Comparison of ENCODE assay signal across 8 cellular contexts in genomic region chr16:50024684-50025543, GRCh38. TPM values are rescaled to one million over a fixed set of nuclear protein-coding genes. Genes with fewer than 3 reads are reported as not detected.
DNase-seq lines count a peak whose midpoint lies in the region; ATAC-seq and TF ChIP-seq lines count a peak whose summit lies in the region.

Gene CNEP1R1, plus strand, starts transcription at chr16:50025225. Its CDS starts 91 bp downstream, at chr16:50025316.

- H3K27me3 Mint-ChIP-seq in progenitor cell of endocrine pancreas = no peaks in the 10 kb centered on the region

- DNase-seq in GM13977 (ENCODE audit: low spot score) (peak; percentile 97), NCI-H146 treated with DMSO at 0.1 percent for 48 hours (lab: John Stamatoyannopoulos, UW; ENCODE audit: unreplicated experiment) (peak; percentile 84), amniotic stem cell (lab: John Stamatoyannopoulos, UW) (peak; percentile 86), left cardiac atrium (peak; percentile 94), progenitor cell of endocrine pancreas (ENCODE audit: low spot score, unreplicated experiment) (peak; percentile 90), ureter (ENCODE audit: low spot score) (peak; percentile 97)

- peak; percentile 100 for TF ChIP-seq CTCF in GM13977 (IDR thresholded peaks at IDR 0.05; ENCODE audit: extremely low read depth, insufficient read depth, missing control alignments)
- TF ChIP-seq CTCF in progenitor cell of endocrine pancreas (IDR thresholded peaks at IDR 0.05; ENCODE audit: unreplicated experiment) = peak; percentile 97

- H3K4me1 Mint-ChIP-seq in progenitor cell of endocrine pancreas (ENCODE audit: low read depth) = peaks cover 27% of the 10 kb centered on the region

- peak within 1 kb of the TSS; percentile 91 for H3K27ac Mint-ChIP-seq in progenitor cell of endocrine pancreas

- peaks cover 2% of the 10 kb centered on the region for H3K36me3 Mint-ChIP-seq in progenitor cell of endocrine pancreas (ENCODE audit: insufficient read depth)

- ATAC-seq in HG02884 (IDR thresholded peaks at IDR 0.05; ENCODE audit: unreplicated experiment) (peak; percentile 99), left cardiac atrium (peak; percentile 100)

- intact Hi-C loops in T-helper 1 cell treated with Interleukin-12 subunit alpha and Interleukin-12 subunit beta and Interleukin-4 antibody, amounts not matched to agents 30 ng/mL and 1 ng/mL, for 36 hours (cut with micrococcal nuclease) = loop anchor here (1.0 to 5.0 kb wide), 20 partner anchors 40 to 1412 kb away; partner anchors contain the start of genes ADCY7, HEATR3, NKD1 and SNX20
- intact Hi-C loops in left cardiac atrium (cut with DNase I) = loop anchor here in 1 of 2 donors (10.0 kb wide), 1 partner anchor 340 kb away; the partner anchor contains the start of gene BRD7

- peak within 1 kb of the TSS; percentile 95 for H3K4me3 Mint-ChIP-seq in progenitor cell of endocrine pancreas (ENCODE audit: low read depth)

- in situ Hi-C loops in GM13977 (cut with MboI; ENCODE audit: low pct_unique_long_range_greater_than_20kb, low sequenced_read_pairs, unreplicated experiment) = no loop called here

- no peaks in the 10 kb centered on the region for H3K9me3 Mint-ChIP-seq in progenitor cell of endocrine pancreas (ENCODE audit: low read depth)

RNA-seq across cellular contexts. Expression of gene CNEP1R1, which starts in this region (rescaled TPM):
- 26.8 and 29.3 TPM in 2 replicates for total RNA-seq in T-helper 1 cell treated with Interleukin-12 subunit alpha and Interleukin-12 subunit beta and Interleukin-4 antibody, amounts not matched to agents 30 ng/mL and 1 ng/mL, for 36 hours
- total RNA-seq in left cardiac atrium = 10 to 100 TPM; 16.2 to 17.1 TPM
- total RNA-seq in progenitor cell of endocrine pancreas = 28.0 and 28.4 TPM in 2 replicates
- 21.9 TPM for total RNA-seq in ureter

Comparison
In these comparisons a context has a peak if more than half of its experiments do, and no peak if none do; other contexts are left out.
1. Peak in every context shown above with its lines: DNase-seq and ATAC-seq.